ENCODE assay signal across 20 cellular contexts in the genomic region with DNA sequence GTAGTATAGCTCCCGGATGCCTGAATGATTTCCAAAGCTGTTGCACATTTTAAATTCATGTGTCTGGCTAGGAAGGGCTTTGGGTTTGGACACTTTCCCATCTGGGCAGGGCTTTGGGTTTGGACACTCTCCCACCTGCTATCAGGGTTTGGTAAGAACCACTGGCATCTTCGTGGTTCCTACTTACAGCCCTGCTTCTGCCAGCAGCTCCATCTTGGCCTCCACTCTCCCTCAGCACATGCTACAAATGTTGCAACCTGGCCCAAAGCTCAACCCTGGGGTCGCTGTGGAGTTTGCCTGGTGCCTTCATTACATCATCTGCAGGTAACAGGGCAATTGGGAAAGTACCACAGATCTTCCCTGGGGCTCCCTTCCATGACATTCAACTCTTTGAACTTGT. TPM values are rescaled to one million over a fixed set of nuclear protein-coding genes. Genes with fewer than 3 reads are reported as not detected.
DNase-seq lines count a peak whose midpoint lies in the region; ATAC-seq and TF ChIP-seq lines count a peak whose summit lies in the region.
"Had no signal": no experiment of that assay in that cellular context is flagged by ENCODE, and none has a peak within 500 bp of the region (broad histone marks: within the 10 kb centered on the region; RNA-seq: fewer than 3 reads in every experiment).

No MANE protein-coding gene starts in this region.

- H4K20me1 ChIP-seq in IMR-90 (ENCODE audit: insufficient read depth, low read length), result no peaks in the 10 kb centered on the region

- H3K56ac ChIP-seq in IMR-90 (ENCODE audit: extremely low read depth, insufficient read depth, low read length), result no peak overlapping the region

- H3K4ac ChIP-seq in IMR-90 (ENCODE audit: low read depth, low read length), result no peak overlapping the region

- ATAC-seq in IMR-90 (ENCODE audit: low read depth) (no peak), right lobe of liver (peak in 1 of 4 donors; percentile 7)
- ATAC-seq: foreskin keratinocyte, pancreas had no signal

- H3K9me1 ChIP-seq in IMR-90 (ENCODE audit: insufficient read depth, low read length), result peaks cover 7% of the 10 kb centered on the region

- no peak overlapping the region for H3K4me3 ChIP-seq in IMR-90 (ENCODE audit: insufficient read depth, low read depth, low read length)
- H3K4me3 ChIP-seq in cardiac fibroblast (replicated peaks in 1 of 2; ENCODE audit: low read depth in 2 of 2, low read length in 2 of 2), result no peak overlapping the region
- H3K4me3 ChIP-seq in right lobe of liver, result no peak overlapping the region
- H3K4me3 ChIP-seq: left ventricle myocardium inferior, pancreas, transverse colon had no signal

- H2BK15ac ChIP-seq in IMR-90 (ENCODE audit: low read depth, low read length), result no peak overlapping the region

- DNase-seq in AG20443 (ENCODE audit: low spot score), result peak; percentile 56
- peak; percentile 45 for DNase-seq in IMR-90
- peak; percentile 6 to 90 for DNase-seq in cardiac fibroblast (ENCODE audit: low read depth in 2 of 2)
- DNase-seq in right lobe of liver, result peak in 2 of 3 donors; percentile 77 to 78
- no peak for DNase-seq in HPDE6-E6E7 (ENCODE audit: extremely low spot score)
- DNase-seq in stimulated activated CD4-positive, alpha-beta T cell treated with anti-CD3 and anti-CD28 coated beads, Interleukin-4, amount 100 ng/mL, for 1 hour, result no peak
- DNase-seq in NCI-H1092 (lab: John Stamatoyannopoulos, UW), result no peak
- DNase-seq in NCI-H446 treated with DMSO at 0.1 percent for 48 hours (lab: John Stamatoyannopoulos, UW), result no peak
- DNase-seq: activated gamma-delta T cell, C1 segment of cervical spinal cord, DMS53, foreskin keratinocyte, HFFc6, left ventricle myocardium inferior, NCI-H2107, NCI-H82, pancreas, RPMI8226, small intestine, transverse colon had no signal

- CTCF ChIA-PET in IMR-90 (lab: Yijun Ruan, JAX), result no interaction called here

- no peak overlapping the region for H4K5ac ChIP-seq in IMR-90 (ENCODE audit: low read depth, low read length)

- H4K8ac ChIP-seq in IMR-90 (ENCODE audit: low read depth in 2 of 2, low read length in 2 of 2), result no peak overlapping the region

- peaks cover 24% of the 10 kb centered on the region for H3K36me3 ChIP-seq in IMR-90 (ENCODE audit: control insufficient read depth, insufficient read depth, low read length)
- peaks cover 0 to 34% (median 12%) of the 10 kb centered on the region in 4 donors for H3K36me3 ChIP-seq in right lobe of liver
- H3K36me3 ChIP-seq: transverse colon had no signal

- POLR2A ChIA-PET in IMR-90 (lab: Charles Lee; ENCODE audit: unreplicated experiment), result no interaction called here

- H3K27me3 ChIP-seq in IMR-90 (ENCODE audit: control insufficient read depth, insufficient read depth, low read length) (no peaks in the 10 kb centered on the region), right lobe of liver (no peaks in the 10 kb centered on the region)
- H3K27me3 ChIP-seq: foreskin keratinocyte, pancreas, transverse colon had no signal

- intact Hi-C loops in IMR-90 (cut with micrococcal nuclease), result no loop called here
- intact Hi-C loops in right lobe of liver (cut with DNase I), result no loop called here

- TF ChIP-seq POLR2A in IMR-90 (IDR thresholded peaks at IDR 0.05; ENCODE audit: low read depth, low read length), result no peak
- TF ChIP-seq POLR2A in right lobe of liver (IDR thresholded peaks at IDR 0.05), result no peak

- H2AK5ac ChIP-seq in IMR-90 (ENCODE audit: low read depth, low read length), result no peak overlapping the region

- no peak overlapping the region for H3K9ac ChIP-seq in IMR-90 (ENCODE audit: low read depth, low read length)

- no peak overlapping the region for H2BK20ac ChIP-seq in IMR-90 (ENCODE audit: low read depth, low read length)

- BruUV-seq in IMR-90 (replicated peaks; lab: Mats Ljungman, UMichigan), result no TSS peak

- H3K79me1 ChIP-seq in IMR-90 (ENCODE audit: low read depth in 1 of 2, low read length in 2 of 2), result peaks cover 17 to 42% of the 10 kb centered on the region in 2 experiments

- H2AFZ ChIP-seq in IMR-90 (replicated peaks; ENCODE audit: low read length, poor library complexity), result no peak overlapping the region

- TF ChIP-seq RAD21 in IMR-90 (IDR thresholded peaks at IDR 0.05; ENCODE audit: low read length), result no peak

- in situ Hi-C loops in IMR-90 (cut with MboI; ENCODE audit: low sequenced_read_pairs), result no loop called here

- H3K23ac ChIP-seq in IMR-90 (ENCODE audit: low read depth, low read length), result no peak overlapping the region

- H3K9me3 ChIP-seq in IMR-90 (ENCODE audit: control insufficient read depth, insufficient read depth, low read length) (no peaks in the 10 kb centered on the region), right lobe of liver (no peaks in the 10 kb centered on the region)
- H3K9me3 ChIP-seq: left ventricle myocardium inferior, pancreas, transverse colon had no signal

- no peak overlapping the region for H3K14ac ChIP-seq in IMR-90 (replicated peaks; ENCODE audit: low read depth, low read length)

- dilution Hi-C loops in IMR-90 (cut with HindIII; ENCODE audit: low sequenced_read_pairs, unreplicated experiment), result no loop called here

- no peak overlapping the region for H4K91ac ChIP-seq in IMR-90 (ENCODE audit: insufficient read depth, low read depth, low read length)

- no peak overlapping the region for H2BK120ac ChIP-seq in IMR-90 (ENCODE audit: low read depth, low read length)

- H2AK9ac ChIP-seq in IMR-90 (replicated peaks; ENCODE audit: low read depth, low read length, poor library complexity), result no peak overlapping the region

- no peak overlapping the region for H2BK5ac ChIP-seq in IMR-90 (ENCODE audit: low read depth, low read length, poor library complexity, severe bottlenecking)

- TF ChIP-seq CTCF in IMR-90 (conservative IDR thresholded peaks at IDR 0.05; ENCODE audit: low read depth, low read length) (no peak), cardiac fibroblast (IDR thresholded peaks at IDR 0.05; ENCODE audit: low read depth, low read length) (no peak), right lobe of liver (IDR thresholded peaks at IDR 0.05) (no peak)

- no CpG with 5 or more reads among the region's 3 CpGs for WGBS in IMR-90 (ENCODE audit: extremely low coverage in 2 of 2, insufficient read length in 1 of 2), 2 experiments
- whole genome bisulfite sequencing in right lobe of liver (ENCODE audit: insufficient coverage, low coverage, low lambda C conversion rate, missing lambda C conversion rate), result 11% methylated on average over 2 of the region's 3 CpGs

- no peak overlapping the region for H3K18ac ChIP-seq in IMR-90 (ENCODE audit: low read depth, low read length)

- no peak overlapping the region for H3K27ac ChIP-seq in IMR-90 (ENCODE audit: insufficient read depth, low read length)
- peak overlapping the region in 1 of 3 donors; percentile 69 for H3K27ac ChIP-seq in right lobe of liver
- H3K27ac ChIP-seq: foreskin keratinocyte, left ventricle myocardium inferior, pancreas, transverse colon had no signal

- H3K4me1 ChIP-seq in IMR-90 (ENCODE audit: control insufficient read depth, insufficient read depth, low read length) (peaks cover 6% of the 10 kb centered on the region), right lobe of liver (peaks cover 0 to 35% (median 15%) of the 10 kb centered on the region in 4 donors)

- H3K4me2 ChIP-seq in IMR-90 (ENCODE audit: low read depth, low read length), result no peak overlapping the region

TF ChIP-seq in IMR-90, 13 proteins besides CTCF, POLR2A, EP300 and RAD21 (continues in another document):
- TF ChIP-seq MXI1 (IDR thresholded peaks at IDR 0.05; ENCODE audit: borderline replicate concordance, low read depth, low read length), result no peak
- no peak for TF ChIP-seq MAFK (IDR thresholded peaks at IDR 0.05; ENCODE audit: low read depth, low read length)
- TF ChIP-seq, protein P1, sequence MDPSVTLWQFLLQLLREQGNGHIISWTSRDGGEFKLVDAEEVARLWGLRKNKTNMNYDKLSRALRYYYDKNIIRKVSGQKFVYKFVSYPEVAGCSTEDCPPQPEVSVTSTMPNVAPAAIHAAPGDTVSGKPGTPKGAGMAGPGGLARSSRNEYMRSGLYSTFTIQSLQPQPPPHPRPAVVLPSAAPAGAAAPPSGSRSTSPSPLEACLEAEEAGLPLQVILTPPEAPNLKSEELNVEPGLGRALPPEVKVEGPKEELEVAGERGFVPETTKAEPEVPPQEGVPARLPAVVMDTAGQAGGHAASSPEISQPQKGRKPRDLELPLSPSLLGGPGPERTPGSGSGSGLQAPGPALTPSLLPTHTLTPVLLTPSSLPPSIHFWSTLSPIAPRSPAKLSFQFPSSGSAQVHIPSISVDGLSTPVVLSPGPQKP (IDR thresholded peaks at IDR 0.05; ENCODE audit: borderline replicate concordance, low read depth, low read length), result no peak
- TF ChIP-seq CHD1 (IDR thresholded peaks at IDR 0.05; ENCODE audit: low read depth, low read length), result no peak
- TF ChIP-seq BHLHE40 (IDR thresholded peaks at IDR 0.05; ENCODE audit: low read depth, low read length), result no peak
- no peak for TF ChIP-seq SMC3 (IDR thresholded peaks at IDR 0.05; ENCODE audit: low read depth, low read length)
- no peak for TF ChIP-seq NFE2L2 (IDR thresholded peaks at IDR 0.05; ENCODE audit: low read depth, low read length)

RNA-seq across cellular contexts. Expression of gene TMCO6, which starts 3.5 kb away (rescaled TPM):
- total RNA-seq in IMR-90 (2012; rRNA removed), result 4.2 and 6.6 TPM in 2 replicates
- polyA plus RNA-seq in IMR-90 (2012; rRNA removed), result 7.2 and 10.6 TPM in 2 replicates
- 17.1 and 20.6 TPM in 2 replicates for polyA plus RNA-seq in IMR-90 (2012; cell fraction: cytosol; rRNA removed)
- polyA plus RNA-seq in IMR-90 (2012; cell fraction: nucleus; rRNA removed; ENCODE audit: low replicate concordance), result 88.4 and 164 TPM in 2 replicates
- 10 to 100 TPM in 5 of 6 experiments, 1 to 10 TPM in 1; 7.3 to 45.5 (median 23.6) TPM for total RNA-seq in right lobe of liver

RNA-seq across cellular contexts. Expression of gene NDUFA2, which starts 4.7 kb away (rescaled TPM):
- total RNA-seq in IMR-90 (2012; rRNA removed) (20.4 and 30.0 TPM in 2 replicates), right lobe of liver (10 to 100 TPM; 35.4 to 56.8 (median 52.4) TPM)
- polyA plus RNA-seq in IMR-90 (2012; rRNA removed), result 104 and 131 TPM in 2 replicates
- 129 and 168 TPM in 2 replicates for polyA plus RNA-seq in IMR-90 (2012; cell fraction: cytosol; rRNA removed)
- 37.9 and 38.5 TPM in 2 replicates for polyA plus RNA-seq in IMR-90 (2012; cell fraction: nucleus; rRNA removed; ENCODE audit: low replicate concordance)

RNA-seq across cellular contexts. Expression of gene IK, which starts 4.9 kb away (rescaled TPM):
- total RNA-seq in IMR-90 (2012; rRNA removed) (137 and 143 TPM in 2 replicates), right lobe of liver (10 to 100 TPM; 26.6 to 50.7 (median 30.3) TPM)
- polyA plus RNA-seq in IMR-90 (2012; rRNA removed), result 99.8 and 105 TPM in 2 replicates
- 17.7 and 93.5 TPM in 2 replicates for polyA plus RNA-seq in IMR-90 (2012; cell fraction: cytosol; rRNA removed)
- 22.3 and 96.4 TPM in 2 replicates for polyA plus RNA-seq in IMR-90 (2012; cell fraction: nucleus; rRNA removed; ENCODE audit: low replicate concordance)

RNA-seq across cellular contexts. Expression of gene CD14, which starts 9.7 kb away (rescaled TPM):
- total RNA-seq in IMR-90 (2012; rRNA removed) (0.18 TPM in 1 of 2 replicates, not detected in the other), right lobe of liver (100 to 1,000 TPM; 174 to 513 (median 244) TPM)
- 0.17 and 0.19 TPM in 2 replicates for polyA plus RNA-seq in IMR-90 (2012; rRNA removed)
- 0.34 and 0.70 TPM in 2 replicates for polyA plus RNA-seq in IMR-90 (2012; cell fraction: cytosol; rRNA removed)
- 0.72 and 1.7 TPM in 2 replicates for polyA plus RNA-seq in IMR-90 (2012; cell fraction: nucleus; rRNA removed; ENCODE audit: low replicate concordance)
- total RNA-seq: foreskin keratinocyte had no signal

RNA-seq across cellular contexts. Expression of gene WDR55, which starts 22.0 kb away (rescaled TPM):
- total RNA-seq in IMR-90 (2012; rRNA removed), result 19.2 and 20.4 TPM in 2 replicates
- polyA plus RNA-seq in IMR-90 (2012; rRNA removed), result 18.0 and 19.0 TPM in 2 replicates
- polyA plus RNA-seq in IMR-90 (2012; cell fraction: cytosol; rRNA removed), result 11.9 and 13.6 TPM in 2 replicates
- polyA plus RNA-seq in IMR-90 (2012; cell fraction: nucleus; rRNA removed; ENCODE audit: low replicate concordance), result 60.1 and 69.9 TPM in 2 replicates
- total RNA-seq in right lobe of liver, result 10 to 100 TPM; 13.3 to 18.4 (median 15.0) TPM

Comparison
In these comparisons a context has a peak if more than half of its experiments do, and no peak if none do; other contexts are left out.
1. DNase-seq: peak in AG20443 (single experiment), IMR-90 (single experiment), cardiac fibroblast (2 of 2) and right lobe of liver (2 of 3); none in HPDE6-E6E7 (single experiment), stimulated activated CD4-positive, alpha-beta T cell treated with anti-CD3 and anti-CD28 coated beads, Interleukin-4, amount 100 ng/mL, for 1 hour (single experiment), NCI-H1092 (single experiment) and NCI-H446 treated with DMSO at 0.1 percent for 48 hours (single experiment).